10 cellular contexts compared by ENCODE assay signal in genomic region chr12:13101854-13102375, GRCh38. TPM values are rescaled to one million over a fixed set of nuclear protein-coding genes. Genes with fewer than 3 reads are reported as not detected.
DNase-seq lines count a peak whose midpoint lies in the region; ATAC-seq, FAIRE-seq and TF ChIP-seq lines count a peak whose summit lies in the region.
"Had no signal": no experiment of that assay in that cellular context is flagged by ENCODE, and none has a peak within 500 bp of the region (broad histone marks: within the 10 kb centered on the region; RNA-seq: fewer than 3 reads in every experiment).

No MANE protein-coding gene starts in this region.

- H3K9me2 ChIP-seq in HCT116 (ENCODE audit: insufficient read depth): no peaks in the 10 kb centered on the region

- peaks cover 0 to 2% (median 0%) of the 10 kb centered on the region in 7 donors for H3K9me3 Mint-ChIP-seq in naive B cell

- no peaks in the 10 kb centered on the region for H4K20me1 ChIP-seq in HCT116 (ENCODE audit: insufficient read depth)

- peak overlapping the region; percentile 52 for H3K4me3 ChIP-seq in A549
- peak overlapping the region; percentile 48 to 64 for H3K4me3 ChIP-seq in HCT116 (replicated peaks in 1 of 2; ENCODE audit: low read depth in 1 of 2, low read length in 2 of 2)
- peak overlapping the region; percentile 58 for H3K4me3 ChIP-seq in ectodermal cell (ENCODE audit: insufficient read depth, low read depth, low read length)

- H3K4me3 Mint-ChIP-seq in naive B cell: peak overlapping the region; percentile 80 to 94 (median 90)

- peak overlapping the region; percentile 83 for H3K9ac ChIP-seq in HCT116 (ENCODE audit: low read length)

- WGBS in A549 (ENCODE audit: missing lambda C conversion rate): 2% methylated on average over 9 of the region's 9 CpGs
- 67 to 73% methylated on average over 9 of the region's 9 CpGs for WGBS in ectodermal cell, 2 experiments

- H3K4me1 ChIP-seq in A549 (peaks cover 57% of the 10 kb centered on the region), HCT116 (ENCODE audit: control insufficient read depth in 1 of 2, insufficient read depth in 2 of 2, low read length in 2 of 2) (peaks cover 43 to 67% of the 10 kb centered on the region in 2 experiments), ectodermal cell (ENCODE audit: control insufficient read depth, insufficient read depth, low read length) (peaks cover 43% of the 10 kb centered on the region)

- peak overlapping the region; percentile 95 for H3K27ac ChIP-seq in A549
- peak overlapping the region; percentile 83 for H3K27ac ChIP-seq in HCT116 (ENCODE audit: low read depth, low read length)
- H3K27ac ChIP-seq in ectodermal cell (ENCODE audit: insufficient read depth, low read depth, low read length, poor library complexity, severe bottlenecking): no peak overlapping the region

- DNase-seq in A549 (ENCODE audit: low read depth in 1 of 2, low spot score in 1 of 2) (peak; percentile 64 to 85), HCT116 (ENCODE audit: low read depth, low spot score) (no peak), T1000 (lab: John Stamatoyannopoulos, UW) (peak; percentile 27), naive B cell (peak; percentile 41), SKM-1 treated with dmso at 0.1 percent for 144 hours (lab: John Stamatoyannopoulos, UW; ENCODE audit: unreplicated experiment) (no peak), cortex of kidney (lab: John Stamatoyannopoulos, UW) (no peak)

- CTCF ChIA-PET in A549 (lab: Yijun Ruan, JAX): interaction anchor here (0.5 to 8.5 kb wide), 12 partner anchors 14 to 583 kb away, joined by 3 to 189 read pairs (median 4); partner anchors contain the start of gene EMP1
- CTCF ChIA-PET in HCT116 (lab: Charles Lee): interaction anchor here (0.8 to 1.2 kb wide), 3 partner anchors 104 to 110 kb away, joined by 3 to 4 read pairs (median 3); no protein-coding TSS in a partner anchor

- peak overlapping the region; percentile 97 to 100 (median 99) for H3K27ac Mint-ChIP-seq in naive B cell

- BruUV-seq in HCT116 (replicated peaks; lab: Mats Ljungman, UMichigan): no TSS peak

- H2AFZ ChIP-seq in HCT116 (ENCODE audit: low read depth, low read length, poor library complexity, severe bottlenecking): no peak overlapping the region

- H3K9me3 ChIP-seq in A549: no peaks in the 10 kb centered on the region
- H3K9me3 ChIP-seq in HCT116 (ENCODE audit: control insufficient read depth in 1 of 2, insufficient read depth in 1 of 2, low read depth in 1 of 2, low read length in 2 of 2): no peaks in the 10 kb centered on the region
- H3K9me3 ChIP-seq in ectodermal cell (ENCODE audit: control insufficient read depth, low read length): no peaks in the 10 kb centered on the region

- H3K4me2 ChIP-seq in A549: peak overlapping the region; percentile 97
- peak overlapping the region; percentile 88 for H3K4me2 ChIP-seq in HCT116 (ENCODE audit: low read length)

- RAD21 ChIA-PET in HCT116 (lab: Charles Lee; ENCODE audit: low non-redundant PET in 1 of 2, low total read pairs in 2 of 2, uncharacterized antibody in 2 of 2, unreplicated experiment in 2 of 2): interaction anchor here in 1 of 2 experiments (0.9 to 1.6 kb wide), 3 partner anchors 106 to 110 kb away, joined by 3 to 4 read pairs (median 3); no protein-coding TSS in a partner anchor

- H3K4me1 Mint-ChIP-seq in naive B cell: peaks cover 64 to 68% (median 66%) of the 10 kb centered on the region in 3 donors

- TF ChIP-seq EP300 in A549 (IDR thresholded peaks at IDR 0.05): no peak; a peak in 1 of 5 replicates

- peaks cover 0 to 5% of the 10 kb centered on the region in 2 donors for H3K36me3 Mint-ChIP-seq in naive B cell

- ATAC-seq in A549 (peak; percentile 28 to 39; a peak in 5 of 6 replicates), HCT116 (no peak), naive B cell (ENCODE audit: low read depth in 2 of 2) (peak; percentile 13 to 18), HG02759 (IDR thresholded peaks at IDR 0.05; ENCODE audit: unreplicated experiment) (no peak)

- no peak for TF ChIP-seq RAD21 in A549 (conservative IDR thresholded peaks at IDR 0.05 in 1 of 2, IDR thresholded peaks at IDR 0.05 in 1 of 2)
- TF ChIP-seq RAD21 in HCT116 (IDR thresholded peaks at IDR 0.05; ENCODE audit: low read depth): no peak

- H3K36me3 ChIP-seq in HCT116 (ENCODE audit: control insufficient read depth in 1 of 2, insufficient read depth in 2 of 2, low read length in 2 of 2): no peaks in the 10 kb centered on the region
- no peaks in the 10 kb centered on the region for H3K36me3 ChIP-seq in ectodermal cell (ENCODE audit: control insufficient read depth, insufficient read depth, low read length)

- intact Hi-C loops in HCT116 (cut with micrococcal nuclease): no loop called here

- TF ChIP-seq CTCF in A549 (IDR thresholded peaks at IDR 0.05): no peak
- TF ChIP-seq CTCF in HCT116 (IDR thresholded peaks at IDR 0.05 in 2 of 3, conservative IDR thresholded peaks at IDR 0.05 in 1 of 3; ENCODE audit: borderline replicate concordance in 1 of 3, insufficient read depth in 1 of 3, low read depth in 2 of 3, low read length in 2 of 3): no peak

- TF ChIP-seq POLR2A in A549 (IDR thresholded peaks at IDR 0.05; ENCODE audit: low read length) (no peak), HCT116 (IDR thresholded peaks at IDR 0.05; ENCODE audit: borderline replicate concordance, extremely low read depth, insufficient read depth, insufficient read length) (no peak)

- no peaks in the 10 kb centered on the region for H3K27me3 ChIP-seq in HCT116 (ENCODE audit: insufficient read depth, low read length)
- no peaks in the 10 kb centered on the region for H3K27me3 ChIP-seq in ectodermal cell (ENCODE audit: control insufficient read depth, insufficient read depth, low read length, poor library complexity, severe bottlenecking)

- no peaks in the 10 kb centered on the region for H3K27me3 Mint-ChIP-seq in naive B cell

- POLR2A ChIA-PET in A549 (lab: Yijun Ruan, JAX): interaction anchor here (0.6 to 2.3 kb wide), 6 partner anchors 15 to 848 kb away, joined by 3 to 8 read pairs (median 4); no protein-coding TSS in a partner anchor
- POLR2A ChIA-PET in HCT116 (lab: Charles Lee): interaction anchor here (1.2 to 2.0 kb wide), 4 partner anchors 77 to 110 kb away, joined by 3 to 11 read pairs (median 4); partner anchors contain the start of gene EMP1

- no peaks in the 10 kb centered on the region for H3K79me2 ChIP-seq in HCT116 (ENCODE audit: insufficient read depth, low read length)

- no peak for FAIRE-seq in A549 (lab: Jason Lieb, UNC)
- FAIRE-seq: GM18507 had no signal

TF ChIP-seq in A549, 52 proteins besides CTCF, POLR2A, EP300 and RAD21 (continues in another document):
- TF ChIP-seq ZFP36 (IDR thresholded peaks at IDR 0.05; ENCODE audit: borderline replicate concordance, partially characterized antibody) (no peak), HOXA7 (CRISPR knock-in tag; IDR thresholded peaks at IDR 0.05) (no peak), MAFK (IDR thresholded peaks at IDR 0.05; ENCODE audit: partially characterized antibody) (peak; percentile 48), HOXB13 (CRISPR knock-in tag; IDR thresholded peaks at IDR 0.05; ENCODE audit: low read depth) (peak; percentile 30; the same call in 1 of the 2 replicates), CHD2 (IDR thresholded peaks at IDR 0.05; ENCODE audit: low read length, partially characterized antibody) (no peak), SMC3 (IDR thresholded peaks at IDR 0.05) (peak; percentile 26; the same call in 1 of the 3 replicates), FOXS1 (CRISPR knock-in tag; IDR thresholded peaks at IDR 0.05) (no peak), JUNB (IDR thresholded peaks at IDR 0.05) (0 out of 2 replicates have a peak, but pooled peaks have one; percentile 45), HDAC2 (IDR thresholded peaks at IDR 0.05) (no peak)

RNA-seq across cellular contexts. Expression of gene GSG1, which starts 1.6 kb away (rescaled TPM):
- polyA plus RNA-seq in A549 (2011; rRNA removed) (not detected in 2 replicates), A549 (2017; fragmentation: RNase III; extraction: RNeasy Plus Mini Kit Qiagen cat#74134 plus additional on column Dnase treatment) (0.06 to 0.26 TPM (median 0.16 TPM) in 3 replicates), naive B cell (ENCODE audit: low read depth in 6 of 6) (under 1 TPM in 2 of 6 donors, not detected in 4; 0.11 to 0.16 TPM)
- 0.06 and 0.09 TPM in 2 replicates for polyA plus RNA-seq in A549 (2012; cell fraction: cytosol; rRNA removed)
- polyA plus RNA-seq in A549 (2012; cell fraction: nucleus; rRNA removed): 0.07 and 0.10 TPM in 2 replicates
- polyA minus RNA-seq in A549 (2011; rRNA and poly(A)+ RNA removed): 0.25 TPM in 1 of 2 replicates, not detected in the other
- not detected for total RNA-seq in HCT116 (2021; ENCODE audit: unreplicated experiment)
- polyA plus RNA-seq in HCT116 (2012): 0.13 and 0.24 TPM in 2 replicates
- polyA plus RNA-seq in ectodermal cell (2013, experiment 1 of 4): 0.50 TPM
- polyA plus RNA-seq in ectodermal cell (2013, experiment 2 of 4): 0.36 TPM
- 0.48 TPM for polyA plus RNA-seq in ectodermal cell (2013, experiment 3 of 4)
- 0.36 TPM for polyA plus RNA-seq in ectodermal cell (2013, experiment 4 of 4)
- total RNA-seq: glomerular endothelial cell had no signal

RNA-seq across cellular contexts. Expression of gene FAM234B, which starts 57.7 kb away (rescaled TPM):
- polyA plus RNA-seq in A549 (2011; rRNA removed): 7.4 and 7.5 TPM in 2 replicates
- polyA plus RNA-seq in A549 (2012; cell fraction: cytosol; rRNA removed): 2.2 and 2.4 TPM in 2 replicates
- polyA plus RNA-seq in A549 (2012; cell fraction: nucleus; rRNA removed): 2.8 and 3.5 TPM in 2 replicates
- 2.5 to 2.8 TPM (median 2.6 TPM) in 3 replicates for polyA plus RNA-seq in A549 (2017; fragmentation: RNase III; extraction: RNeasy Plus Mini Kit Qiagen cat#74134 plus additional on column Dnase treatment)
- polyA minus RNA-seq in A549 (2011; rRNA and poly(A)+ RNA removed): 17.4 and 18.1 TPM in 2 replicates
- 15.9 TPM for total RNA-seq in HCT116 (2021; ENCODE audit: unreplicated experiment)
- polyA plus RNA-seq in HCT116 (2012): 10.5 and 11.8 TPM in 2 replicates
- 32.7 TPM for polyA plus RNA-seq in ectodermal cell (2013, experiment 1 of 4)
- polyA plus RNA-seq in ectodermal cell (2013, experiment 2 of 4): 30.8 TPM
- polyA plus RNA-seq in ectodermal cell (2013, experiment 3 of 4): 23.5 TPM
- 26.6 TPM for polyA plus RNA-seq in ectodermal cell (2013, experiment 4 of 4)
- 1 to 10 TPM; 2.0 to 8.9 (median 6.2) TPM for polyA plus RNA-seq in naive B cell (ENCODE audit: low read depth in 6 of 6)

Comparison
In these comparisons a context has a peak if more than half of its experiments do, and no peak if none do; other contexts are left out.
1. ATAC-seq: peak in A549 (2 of 2) and naive B cell (2 of 2); none in HCT116 (single experiment) and HG02759 (single experiment).
2. DNase-seq: peak in A549 (2 of 2), T1000 (single experiment) and naive B cell (single experiment); none in HCT116 (single experiment), SKM-1 treated with dmso at 0.1 percent for 144 hours (single experiment) and cortex of kidney (single experiment).
3. Peak in every context shown above with its lines, with median percentiles within 50 percentile points of each other: H3K4me3 ChIP-seq.